Comparison of ENCODE assay signal across 8 cellular contexts in genomic region chr2:19989681-19990415, GRCh38. TPM values are rescaled to one million over a fixed set of nuclear protein-coding genes. Genes with fewer than 3 reads are reported as not detected.
DNase-seq lines count a peak whose midpoint lies in the region; ATAC-seq and TF ChIP-seq lines count a peak whose summit lies in the region.

Gene WDR35, minus strand, starts transcription at chr2:19990105. Its CDS starts 90 bp downstream, at chr2:19990015.

- H3K4me1 ChIP-seq in right cardiac atrium (ENCODE audit: control insufficient read depth, insufficient read depth, low read length): no peaks in the 10 kb centered on the region
- H3K4me1 ChIP-seq in prostate gland (replicated peaks): no peaks in the 10 kb centered on the region
- H3K4me1 ChIP-seq in urinary bladder (ENCODE audit: insufficient read depth): no peaks in the 10 kb centered on the region

- peak; percentile 56 for TF ChIP-seq POLR2A in prostate gland (IDR thresholded peaks at IDR 0.05)

- no peaks in the 10 kb centered on the region for H3K9me3 ChIP-seq in right cardiac atrium (ENCODE audit: control insufficient read depth, low read length)
- H3K9me3 ChIP-seq in prostate gland: no peaks in the 10 kb centered on the region

- TF ChIP-seq CTCF in GM13977 (IDR thresholded peaks at IDR 0.05; ENCODE audit: extremely low read depth, insufficient read depth, missing control alignments): no peak
- peak in 1 of 4 experiments; percentile 22 for TF ChIP-seq CTCF in prostate gland (IDR thresholded peaks at IDR 0.05)

- ATAC-seq in HG02840 (IDR thresholded peaks at IDR 0.05; ENCODE audit: low FRiP score, unreplicated experiment) (peak; percentile 89), right cardiac atrium (peak; percentile 99)

- in situ Hi-C loops in GM13977 (cut with MboI; ENCODE audit: low pct_unique_long_range_greater_than_20kb, low sequenced_read_pairs, unreplicated experiment): no loop called here

- H3K27me3 ChIP-seq in right cardiac atrium (ENCODE audit: control insufficient read depth, insufficient read depth): no peaks in the 10 kb centered on the region
- H3K27me3 ChIP-seq in prostate gland (replicated peaks; ENCODE audit: insufficient read depth): no peaks in the 10 kb centered on the region

- intact Hi-C loops in right cardiac atrium (cut with DNase I) (no loop called here), prostate gland (cut with DNase I) (no loop called here)

- peak; percentile 94 for DNase-seq in GM13977 (ENCODE audit: low spot score)
- peak; percentile 35 for DNase-seq in NCI-H1436 treated with DMSO at 0.1 percent for 48 hours (lab: John Stamatoyannopoulos, UW)
- peak; percentile 94 for DNase-seq in SW480 (ENCODE audit: low spot score)
- peak; percentile 66 for DNase-seq in amniotic stem cell (lab: John Stamatoyannopoulos, UW)
- DNase-seq in right cardiac atrium: peak; percentile 92 to 98 (median 96)
- DNase-seq in prostate gland (ENCODE audit: low spot score): peak; percentile 87

- H3K36me3 ChIP-seq in prostate gland: no peaks in the 10 kb centered on the region
- H3K36me3 ChIP-seq in urinary bladder (ENCODE audit: insufficient read depth): no peaks in the 10 kb centered on the region

- H3K4me3 ChIP-seq in right cardiac atrium (ENCODE audit: low read length) (peak within 1 kb of the TSS; percentile 87), prostate gland (peak within 1 kb of the TSS; percentile 65 to 74), urinary bladder (ENCODE audit: low read depth, low read length) (peak within 1 kb of the TSS; percentile 70)

- WGBS in right cardiac atrium: under 1% methylated on average over 69 of the region's 69 CpGs
- WGBS in prostate gland: under 1% methylated on average over 56 of the region's 69 CpGs
- under 1% methylated on average over 69 of the region's 69 CpGs for WGBS in urinary bladder

- H3K27ac ChIP-seq in right cardiac atrium (ENCODE audit: low read length): peak within 1 kb of the TSS; percentile 20
- H3K27ac ChIP-seq in prostate gland: peak within 1 kb of the TSS; percentile 47 to 69
- H3K27ac ChIP-seq in urinary bladder (ENCODE audit: low read depth): peak within 1 kb of the TSS; percentile 38

RNA-seq across cellular contexts. Expression of gene WDR35, which starts in this region (rescaled TPM):
- total RNA-seq in right cardiac atrium (1 to 10 TPM; 6.2 to 7.2 (median 6.9) TPM), prostate gland (10 to 100 TPM in 1 of 2 donors, 1 to 10 TPM in 1; 9.2 to 10.1 TPM), urinary bladder (34.1 TPM)
- polyA plus RNA-seq in right cardiac atrium (2.2 TPM), urinary bladder (7.3 TPM)

Comparison
In these comparisons a context has a peak if more than half of its experiments do, and no peak if none do; other contexts are left out.
1. Peak in every context shown above with its lines: DNase-seq, ATAC-seq, H3K4me3 ChIP-seq and H3K27ac ChIP-seq.
2. DNase-seq: peak in every context shown above with its lines; median percentile 96 in right cardiac atrium; 94 in GM13977; 94 in SW480; 87 in prostate gland; 66 in amniotic stem cell; 35 in NCI-H1436 treated with DMSO at 0.1 percent for 48 hours.